Comparison of ENCODE assay signal across 8 cellular contexts in the genomic region with DNA sequence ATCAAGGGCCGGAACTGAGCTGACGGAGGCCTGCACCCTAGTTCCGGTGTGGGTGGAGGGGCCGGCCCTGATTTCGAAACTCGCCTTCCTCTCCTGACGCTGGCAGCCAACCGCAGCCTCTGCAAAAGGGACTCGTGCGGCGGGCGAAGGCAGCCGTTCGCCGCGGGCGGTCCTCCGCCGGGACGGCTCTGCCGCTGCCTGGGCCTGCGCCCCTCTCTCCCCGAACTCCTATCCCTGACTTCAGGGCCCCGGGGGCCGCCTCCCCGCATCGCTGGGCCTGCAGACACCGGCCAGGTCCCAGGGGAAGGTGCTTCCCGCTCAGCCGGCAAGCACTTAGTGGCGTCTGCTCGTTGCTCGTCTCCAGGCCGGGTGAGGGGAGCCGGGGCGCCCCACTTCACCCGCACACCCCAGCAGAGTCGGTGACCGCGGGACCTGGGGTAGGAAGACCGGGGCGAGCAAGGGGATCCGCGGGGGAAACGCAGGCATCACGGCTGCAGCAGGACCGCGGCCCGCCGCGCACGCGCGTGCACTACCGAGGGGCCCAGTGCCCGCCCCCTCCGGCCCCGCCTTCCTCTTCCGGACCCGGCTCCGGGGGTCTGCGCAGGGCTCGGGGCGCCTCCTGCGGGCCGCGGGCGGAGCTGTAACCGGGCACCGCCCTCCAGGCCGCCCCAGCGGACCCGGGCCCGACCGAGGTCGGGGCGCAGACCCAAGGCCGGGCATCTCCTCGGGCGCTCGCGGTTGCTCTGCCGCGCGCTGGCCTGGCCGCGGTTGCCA. TPM values are rescaled to one million over a fixed set of nuclear protein-coding genes. Genes with fewer than 3 reads are reported as not detected.
A peak's percentile ranks its signal among the peaks of the same experiment; 100 is the strongest.
DNase-seq lines count a peak whose midpoint lies in the region; ATAC-seq, FAIRE-seq and TF ChIP-seq lines count a peak whose summit lies in the region.

No MANE protein-coding gene starts in this region.

- TF ChIP-seq CTCF in GM12878 (IDR thresholded peaks at IDR 0.05 in 2 of 3, conservative IDR thresholded peaks at IDR 0.05 in 1 of 3; ENCODE audit: control insufficient read depth in 2 of 3, extremely low read depth in 1 of 3, insufficient read depth in 1 of 3, low read depth in 3 of 3, low read length in 3 of 3) (peak in 2 of 3 experiments; percentile 24 to 75; a peak in 4 of 6 replicates), gastrocnemius medialis (IDR thresholded peaks at IDR 0.05 in 4 of 5, conservative IDR thresholded peaks at IDR 0.05 in 1 of 5) (peak in 4 of 5 experiments; percentile 47 to 69 (median 62))

- peak; percentile 93 for TF ChIP-seq POLR2A in GM12878 (IDR thresholded peaks at IDR 0.05; ENCODE audit: low read depth, low read length)
- peak; percentile 23 to 30 for TF ChIP-seq POLR2A in gastrocnemius medialis (IDR thresholded peaks at IDR 0.05)

- TF ChIP-seq RAD21 in GM12878 (IDR thresholded peaks at IDR 0.05; ENCODE audit: insufficient read depth, low read depth, low read length), result peak; percentile 68

- H3K27ac ChIP-seq in GM12878 (ENCODE audit: control insufficient read depth, insufficient read depth) (peak overlapping the region; percentile 99), gastrocnemius medialis (peak overlapping the region; percentile 71 to 91 (median 84))

- WGBS in GM12878 (ENCODE audit: insufficient coverage, insufficient replicate concordance, low lambda C conversion rate, missing lambda C conversion rate), result 1% methylated on average over 33 of the region's 87 CpGs

- H3K9me3 ChIP-seq in GM12878 (replicated peaks; ENCODE audit: control insufficient read depth, insufficient read depth, low read length) (no peaks in the 10 kb centered on the region), gastrocnemius medialis (no peaks in the 10 kb centered on the region)

- peak overlapping the region; percentile 97 for H3K4me3 ChIP-seq in GM12878
- peak overlapping the region; percentile 58 for H3K4me3 ChIP-seq in iPS-11a (ENCODE audit: low read depth, low read length)
- H3K4me3 ChIP-seq in gastrocnemius medialis, result peak overlapping the region; percentile 65 to 92 (median 74)

- no TSS peak for BruUV-seq in GM12878 (replicated peaks; lab: Mats Ljungman, UMichigan)

- RAD21 ChIA-PET in GM12878 (lab: Charles Lee; ENCODE audit: unreplicated experiment), result interaction anchor here (0.7 to 4.0 kb wide), 11 partner anchors 11 to 113 kb away, joined by 3 to 28 read pairs (median 6); a partner anchor contains a TSS

- H3K27me3 ChIP-seq in GM12878 (replicated peaks in 1 of 2; ENCODE audit: control insufficient read depth in 2 of 2, insufficient read depth in 2 of 2, low read length in 1 of 2), result no peaks in the 10 kb centered on the region
- no peaks in the 10 kb centered on the region for H3K27me3 ChIP-seq in gastrocnemius medialis

- H3K9ac ChIP-seq in GM12878 (ENCODE audit: control insufficient read depth, insufficient read depth, low read length), result peak overlapping the region; percentile 96

- ATAC-seq in HG02938 (IDR thresholded peaks at IDR 0.05; ENCODE audit: unreplicated experiment), result peak; percentile 59
- ATAC-seq in GM12878, result peak; percentile 88
- peak; percentile 71 to 74 for ATAC-seq in gastrocnemius medialis

- H3K4me2 ChIP-seq in GM12878 (ENCODE audit: control insufficient read depth, insufficient read depth), result peak overlapping the region; percentile 94

- peak overlapping the region; percentile 68 for H2AFZ ChIP-seq in GM12878 (ENCODE audit: control insufficient read depth, low read depth, low read length)

- in situ Hi-C loops in GM12878 (cut with MboI) (no loop called here), gastrocnemius medialis (cut with MboI; ENCODE audit: low sequenced_read_pairs in 4 of 4) (no loop called here)

- SMC1A ChIA-PET in GM12878 (lab: Charles Lee; ENCODE audit: uncharacterized antibody, unreplicated experiment), result interaction anchor here (0.7 to 3.6 kb wide), 8 partner anchors 10 to 93 kb away, joined by 3 to 35 read pairs (median 5); a partner anchor contains a TSS

- peaks cover 16 to 36% of the 10 kb centered on the region in 2 experiments; a peak in 3 of 4 replicates for H3K36me3 ChIP-seq in GM12878 (ENCODE audit: control insufficient read depth in 2 of 2, insufficient read depth in 2 of 2, low read length in 1 of 2)
- peaks cover 0 to 28% of the 10 kb centered on the region in 2 donors for H3K36me3 ChIP-seq in gastrocnemius medialis

- peak; percentile 99 for FAIRE-seq in GM12878 (lab: Jason Lieb, UNC)

- DNase-seq in NCI-H2081 (lab: John Stamatoyannopoulos, UW), result peak; percentile 77 to 79
- no peak for DNase-seq in NCI-H2081 treated with DMSO at 0.1 percent for 48 hours (lab: John Stamatoyannopoulos, UW)
- DNase-seq in NCI-H2029 (lab: John Stamatoyannopoulos, UW), result peak; percentile 66
- DNase-seq in T1000 (lab: John Stamatoyannopoulos, UW), result peak; percentile 87
- DNase-seq in GM12878 (ENCODE audit: low read depth, low spot score), result peak; percentile 61
- DNase-seq in gastrocnemius medialis, result peak; percentile 66 to 76

- TF ChIP-seq EP300 in GM12878 (IDR thresholded peaks at IDR 0.05; ENCODE audit: borderline replicate concordance in 1 of 2, control insufficient read depth in 1 of 2, low read depth in 2 of 2, low read length in 2 of 2), result peak; percentile 17 to 67; a peak in 1 of 4 replicates

- no peaks in the 10 kb centered on the region for H4K20me1 ChIP-seq in GM12878 (ENCODE audit: control insufficient read depth, insufficient read depth)

- H3K79me2 ChIP-seq in GM12878 (ENCODE audit: control insufficient read depth, insufficient read depth, low read length), result peaks cover 19% of the 10 kb centered on the region

- CTCF ChIA-PET in GM12878 (lab: Yijun Ruan, JAX), result interaction anchor here (0.7 to 3.1 kb wide), 11 partner anchors 11 to 94 kb away, joined by 3 to 18 read pairs (median 7); a partner anchor contains a TSS

- POLR2A ChIA-PET in GM12878 (lab: Charles Lee), result interaction anchor here (0.6 to 3.3 kb wide), 14 partner anchors 11 to 170 kb away, joined by 3 to 46 read pairs (median 5); a partner anchor contains a TSS

- intact Hi-C loops in GM12878 (cut with micrococcal nuclease; ENCODE audit: unreplicated experiment) (loop anchor here (1.0 kb wide), 3 partner anchors 11 to 29 kb away; no protein-coding TSS in a partner anchor), gastrocnemius medialis (cut with DNase I; ENCODE audit: low total_unique reads) (loop anchor here (1.0 kb wide), 2 partner anchors 22 to 29 kb away; a partner anchor contains a TSS)

- H3K4me1 ChIP-seq in GM12878 (ENCODE audit: control insufficient read depth, insufficient read depth, low read length), result peaks cover 26% of the 10 kb centered on the region
- peaks cover 20 to 21% of the 10 kb centered on the region in 2 donors for H3K4me1 ChIP-seq in gastrocnemius medialis

RNA-seq across cellular contexts. Expression of a gene that starts 0.5 kb away (rescaled TPM):
- total RNA-seq in GM12878 (2013; cell fraction: nucleolus; rRNA removed), result 70.6 and 80.4 TPM in 2 replicates
- 36.7 and 39.5 TPM in 2 replicates for total RNA-seq in GM12878 (2014; rRNA removed)
- total RNA-seq in GM12878 (2014; rRNA removed; fragmentation: Illumina TruSeq; extraction: Trizol), result 20.8 and 21.1 TPM in 2 replicates
- total RNA-seq in GM12878 (2021), result 45.2 and 54.1 TPM in 2 replicates
- 8.7 TPM for polyA plus RNA-seq in GM12878 (2011; ENCODE audit: low read depth)
- polyA plus RNA-seq in GM12878 (2011; rRNA removed), result 13.2 and 25.2 TPM in 2 replicates
- 24.9 and 43.8 TPM in 2 replicates for polyA plus RNA-seq in GM12878 (2011; cell fraction: cytosol; rRNA removed)
- polyA plus RNA-seq in GM12878 (2011; cell fraction: nucleus; rRNA removed), result 169 and 236 TPM in 2 replicates
- polyA plus RNA-seq in GM12878 (2012), result 18.7 and 28.3 TPM in 2 replicates
- polyA plus RNA-seq in GM12878 (2014; fragmentation: Illumina TruSeq; extraction: Trizol), result 6.7 and 18.4 TPM in 2 replicates
- polyA plus RNA-seq in GM12878 (2014; fragmentation: Nextera tagmentation; extraction: Ambion mirVana), result 1 to 10 TPM; 2.0 to 5.9 TPM
- polyA plus RNA-seq in GM12878 (2014; rRNA removed), result 56.2 and 58.8 TPM in 2 replicates
- 10 to 100 TPM; 18.4 to 22.0 TPM for polyA plus RNA-seq in GM12878 (2016; fragmentation: Nextera tagmentation; extraction: Ambion mirVana)
- 12.1 and 32.2 TPM in 2 replicates for polyA minus RNA-seq in GM12878 (2011; rRNA and poly(A)+ RNA removed)
- polyA minus RNA-seq in GM12878 (2011; cell fraction: cytosol; rRNA and poly(A)+ RNA removed), result 11.0 and 14.5 TPM in 2 replicates
- 36.4 and 70.8 TPM in 2 replicates for polyA minus RNA-seq in GM12878 (2011; cell fraction: nucleus; rRNA and poly(A)+ RNA removed)
- 10 to 100 TPM in 1 of 4 donors, 1 to 10 TPM in 3; 5.8 to 10.6 (median 9.7) TPM for total RNA-seq in gastrocnemius medialis

RNA-seq across cellular contexts. Expression of a gene that starts 14.7 kb away (rescaled TPM):
- total RNA-seq in GM12878 (2013; cell fraction: nucleolus; rRNA removed), result 0.93 and 0.94 TPM in 2 replicates
- total RNA-seq in GM12878 (2014; rRNA removed) (0.11 and 0.73 TPM in 2 replicates), GM12878 (2014; rRNA removed; fragmentation: Illumina TruSeq; extraction: Trizol) (0.18 and 0.23 TPM in 2 replicates), GM12878 (2021) (0.80 and 1.7 TPM in 2 replicates), gastrocnemius medialis (10 to 100 TPM in 2 of 4 donors, 1 to 10 TPM in 2; 7.9 to 16.3 (median 11.9) TPM)
- polyA plus RNA-seq in GM12878 (2011; ENCODE audit: low read depth), result 0.09 TPM
- polyA plus RNA-seq in GM12878 (2011; rRNA removed) (0.05 and 0.10 TPM in 2 replicates), GM12878 (2014; fragmentation: Illumina TruSeq; extraction: Trizol) (0.08 and 0.21 TPM in 2 replicates), GM12878 (2014; fragmentation: Nextera tagmentation; extraction: Ambion mirVana) (not detected), GM12878 (2014; rRNA removed) (0.83 and 0.94 TPM in 2 replicates), GM12878 (2016; fragmentation: Nextera tagmentation; extraction: Ambion mirVana) (under 1 TPM in 1 of 2 experiments, not detected in 1; 0.28 TPM)
- polyA plus RNA-seq in GM12878 (2011; cell fraction: cytosol; rRNA removed), result 0.04 and 0.13 TPM in 2 replicates
- 1.4 and 2.0 TPM in 2 replicates for polyA plus RNA-seq in GM12878 (2011; cell fraction: nucleus; rRNA removed)
- polyA plus RNA-seq in GM12878 (2012), result 0.24 and 0.38 TPM in 2 replicates
- 0.26 TPM in 1 of 2 replicates, not detected in the other for polyA minus RNA-seq in GM12878 (2011; rRNA and poly(A)+ RNA removed)
- 0.53 TPM in 1 of 2 replicates, not detected in the other for polyA minus RNA-seq in GM12878 (2011; cell fraction: cytosol; rRNA and poly(A)+ RNA removed)
- 0.48 and 2.2 TPM in 2 replicates for polyA minus RNA-seq in GM12878 (2011; cell fraction: nucleus; rRNA and poly(A)+ RNA removed)

RNA-seq across cellular contexts. Expression of a gene that starts 22.4 kb away (rescaled TPM):
- 113 and 129 TPM in 2 replicates for total RNA-seq in GM12878 (2013; cell fraction: nucleolus; rRNA removed)
- total RNA-seq in GM12878 (2014; rRNA removed) (135 and 140 TPM in 2 replicates), GM12878 (2014; rRNA removed; fragmentation: Illumina TruSeq; extraction: Trizol) (50.3 and 54.9 TPM in 2 replicates), GM12878 (2021) (152 and 160 TPM in 2 replicates), gastrocnemius medialis (10 to 100 TPM; 40.2 to 79.8 (median 68.4) TPM)
- 47.6 TPM for polyA plus RNA-seq in GM12878 (2011; ENCODE audit: low read depth)
- polyA plus RNA-seq in GM12878 (2011; rRNA removed) (52.4 and 77.2 TPM in 2 replicates), GM12878 (2014; fragmentation: Illumina TruSeq; extraction: Trizol) (44.5 and 90.0 TPM in 2 replicates), GM12878 (2014; fragmentation: Nextera tagmentation; extraction: Ambion mirVana) (1 to 10 TPM; 1.0 to 1.3 TPM), GM12878 (2014; rRNA removed) (142 and 155 TPM in 2 replicates), GM12878 (2016; fragmentation: Nextera tagmentation; extraction: Ambion mirVana) (10 to 100 TPM; 31.5 to 34.5 TPM)
- polyA plus RNA-seq in GM12878 (2011; cell fraction: cytosol; rRNA removed), result 84.2 and 124 TPM in 2 replicates
- polyA plus RNA-seq in GM12878 (2011; cell fraction: nucleus; rRNA removed), result 373 and 393 TPM in 2 replicates
- polyA plus RNA-seq in GM12878 (2012), result 130 and 152 TPM in 2 replicates
- polyA minus RNA-seq in GM12878 (2011; rRNA and poly(A)+ RNA removed), result 105 and 117 TPM in 2 replicates
- polyA minus RNA-seq in GM12878 (2011; cell fraction: cytosol; rRNA and poly(A)+ RNA removed), result 65.8 and 85.8 TPM in 2 replicates
- 76.6 and 99.7 TPM in 2 replicates for polyA minus RNA-seq in GM12878 (2011; cell fraction: nucleus; rRNA and poly(A)+ RNA removed)
